In genomic region chr20:33666293-33667244, GRCh38 we compare ENCODE assay signal across 8 cellular contexts.
DNase-seq lines count a peak whose midpoint lies in the region; ATAC-seq lines count a peak whose summit lies in the region.

ACTL10 (plus strand) TSS chr20:33666943; CDS start chr20:33667498, 555 bp downstream.

- peak; percentile 95 to 96 for DNase-seq in NCI-H2081 (lab: John Stamatoyannopoulos, UW)
- DNase-seq in activated CD4-positive, CD25-positive, alpha-beta regulatory T cell treated with anti-CD3 and anti-CD28 coated beads, Interleukin-2, amount 50 U/mL, for 16 hours (ENCODE audit: low read depth, low spot score) = peak; percentile 56
- peak; percentile 63 for DNase-seq in central memory CD4-positive, alpha-beta T cell
- peak; percentile 90 for DNase-seq in inferior parietal cortex (ENCODE audit: extremely low spot score)
- peak; percentile 97 for DNase-seq in smooth muscle cell of the brain vasculature (ENCODE audit: low read depth, low spot score)
- no peak for DNase-seq in NCI-H1930 (lab: John Stamatoyannopoulos, UW)

- peak; percentile 74 for ATAC-seq in GM18502 (IDR thresholded peaks at IDR 0.05; ENCODE audit: poor library complexity, unreplicated experiment)
- peak; percentile 69 for ATAC-seq in HG02884 (IDR thresholded peaks at IDR 0.05; ENCODE audit: unreplicated experiment)

Comparison
In these comparisons a context has a peak if more than half of its experiments do, and no peak if none do; other contexts are left out.
1. DNase-seq: peak in NCI-H2081 (2 of 2), activated CD4-positive, CD25-positive, alpha-beta regulatory T cell treated with anti-CD3 and anti-CD28 coated beads, Interleukin-2, amount 50 U/mL, for 16 hours (single experiment), central memory CD4-positive, alpha-beta T cell (single experiment), inferior parietal cortex (single experiment) and smooth muscle cell of the brain vasculature (single experiment); none in NCI-H1930 (0 of 2).